30 cellular contexts compared by ENCODE assay signal in genomic region chr16:55061126-55061525, GRCh38.
"Had no signal": no experiment of that assay in that cellular context is flagged by ENCODE, and none has a peak within 500 bp of the region (broad histone marks: within the 10 kb centered on the region; RNA-seq: fewer than 3 reads in every experiment).

No MANE protein-coding gene starts in this region.

- H3K27ac Mint-ChIP-seq: naive thymus-derived CD8-positive, alpha-beta T cell; natural killer cell treated with Interleukin-12 subunit alpha and Interleukin-12 subunit beta and Interleukin-15 and Interleukin-18, amount 100 ng/mL, for 72 hours; nephron progenitor cell; progenitor cell of endocrine pancreas; stimulated activated memory B cell treated with anti-CD40 and anti-IgM and Interleukin-4, amounts not matched to agents 10 μg/mL and 1 μg/mL and 100 μg/mL, for 72 hours; stimulated activated naive CD8-positive, alpha-beta T cell treated with anti-CD3 and anti-CD28 coated beads, Interleukin-15, amount 100 ng/mL, for 72 hours; type B pancreatic cell had no signal

- DNase-seq: nephron progenitor cell; occipital lobe; ovary; psoas muscle; right cardiac atrium; right lobe of liver; spleen; stimulated activated CD4-positive, alpha-beta T cell treated with anti-CD3 and anti-CD28 coated beads, Interleukin-12 subunit alpha, Interleukin-12 subunit beta, amount 100 ng/mL, for 4 hours; stimulated activated CD4-positive, alpha-beta T cell treated with anti-CD3 and anti-CD28 coated beads, Interleukin-1b, Interleukin-23, amount 100 ng/mL, for 48 hours; stimulated activated CD4-positive, alpha-beta T cell treated with anti-CD3 and anti-CD28 coated beads, Interleukin-4, amount 100 ng/mL, for 1 hour; stimulated activated CD4-positive, alpha-beta T cell treated with anti-CD3 and anti-CD28 coated beads, Interleukin-4, amount 100 ng/mL, for 4 hours; stimulated activated CD8-positive, alpha-beta memory T cell treated with anti-CD3 and anti-CD28 coated beads, Interleukin-4, amount 100 ng/mL, for 48 hours; stimulated activated naive CD4-positive, alpha-beta T cell; stimulated activated naive CD8-positive, alpha-beta T cell treated with anti-CD3 and anti-CD28 coated beads, Interleukin-15, amount 100 ng/mL, for 72 hours; stimulated activated naive CD8-positive, alpha-beta T cell treated with anti-CD3 and anti-CD28 coated beads, Interleukin-15, Interleukin-2, amounts not matched to agents 100 U/mL and 50 U/mL, for 24 hours; substantia nigra; testis; transverse colon had no signal

- H3K9me3 ChIP-seq: ovary, psoas muscle, spleen, suprapubic skin, testis, tibial artery, transverse colon, vagina had no signal

- H3K4me2 ChIP-seq: smooth muscle cell had no signal

- H3K4me3 ChIP-seq: ovary, psoas muscle, right lobe of liver, skin epidermis, smooth muscle cell, spleen, suprapubic skin, testis, tibial artery, transverse colon, vagina had no signal

- H3K4me1 ChIP-seq: parathyroid adenoma, psoas muscle, right lobe of liver, testis had no signal

- H3K27ac ChIP-seq: ovary, parathyroid adenoma, psoas muscle, right lobe of liver, skin epidermis, spleen, suprapubic skin, testis, tibial artery, transverse colon, vagina had no signal

- H3K27me3 ChIP-seq: ovary, testis, vagina had no signal

- H3K36me3 Mint-ChIP-seq: naive thymus-derived CD8-positive, alpha-beta T cell; natural killer cell treated with Interleukin-12 subunit alpha and Interleukin-12 subunit beta and Interleukin-15 and Interleukin-18, amount 100 ng/mL, for 72 hours; stimulated activated memory B cell treated with anti-CD40 and anti-IgM and Interleukin-4, amounts not matched to agents 10 μg/mL and 1 μg/mL and 100 μg/mL, for 72 hours; type B pancreatic cell had no signal

- H3K4me3 Mint-ChIP-seq: naive thymus-derived CD8-positive, alpha-beta T cell; natural killer cell treated with Interleukin-12 subunit alpha and Interleukin-12 subunit beta and Interleukin-15 and Interleukin-18, amount 100 ng/mL, for 72 hours; nephron progenitor cell; neural crest cell; stimulated activated memory B cell treated with anti-CD40 and anti-IgM and Interleukin-4, amounts not matched to agents 10 μg/mL and 1 μg/mL and 100 μg/mL, for 72 hours; stimulated activated naive CD8-positive, alpha-beta T cell treated with anti-CD3 and anti-CD28 coated beads, Interleukin-15, amount 100 ng/mL, for 72 hours had no signal

- H2AFZ ChIP-seq: parathyroid adenoma had no signal

- H3K9ac ChIP-seq: parathyroid adenoma had no signal

- ATAC-seq: naive thymus-derived CD8-positive, alpha-beta T cell; psoas muscle; right cardiac atrium; right lobe of liver; stimulated activated memory B cell treated with anti-CD40 and anti-IgM and Interleukin-4, amounts not matched to agents 10 μg/mL and 1 μg/mL and 100 μg/mL, for 72 hours; stimulated activated naive CD8-positive, alpha-beta T cell treated with anti-CD3 and anti-CD28 coated beads, Interleukin-15, amount 100 ng/mL, for 72 hours; stimulated activated naive CD8-positive, alpha-beta T cell treated with anti-CD3 and anti-CD28 coated beads, Interleukin-15, Interleukin-2, amounts not matched to agents 100 U/mL and 50 U/mL, for 24 hours had no signal

- H3K4me1 Mint-ChIP-seq: stimulated activated memory B cell treated with anti-CD40 and anti-IgM and Interleukin-4, amounts not matched to agents 10 μg/mL and 1 μg/mL and 100 μg/mL, for 72 hours had no signal

- H3K36me3 ChIP-seq: ovary, right lobe of liver, spleen, suprapubic skin, tibial artery, transverse colon, vagina had no signal

- H3K9me3 Mint-ChIP-seq: natural killer cell treated with Interleukin-12 subunit alpha and Interleukin-12 subunit beta and Interleukin-15 and Interleukin-18, amount 100 ng/mL, for 72 hours had no signal
